In the genomic region with DNA sequence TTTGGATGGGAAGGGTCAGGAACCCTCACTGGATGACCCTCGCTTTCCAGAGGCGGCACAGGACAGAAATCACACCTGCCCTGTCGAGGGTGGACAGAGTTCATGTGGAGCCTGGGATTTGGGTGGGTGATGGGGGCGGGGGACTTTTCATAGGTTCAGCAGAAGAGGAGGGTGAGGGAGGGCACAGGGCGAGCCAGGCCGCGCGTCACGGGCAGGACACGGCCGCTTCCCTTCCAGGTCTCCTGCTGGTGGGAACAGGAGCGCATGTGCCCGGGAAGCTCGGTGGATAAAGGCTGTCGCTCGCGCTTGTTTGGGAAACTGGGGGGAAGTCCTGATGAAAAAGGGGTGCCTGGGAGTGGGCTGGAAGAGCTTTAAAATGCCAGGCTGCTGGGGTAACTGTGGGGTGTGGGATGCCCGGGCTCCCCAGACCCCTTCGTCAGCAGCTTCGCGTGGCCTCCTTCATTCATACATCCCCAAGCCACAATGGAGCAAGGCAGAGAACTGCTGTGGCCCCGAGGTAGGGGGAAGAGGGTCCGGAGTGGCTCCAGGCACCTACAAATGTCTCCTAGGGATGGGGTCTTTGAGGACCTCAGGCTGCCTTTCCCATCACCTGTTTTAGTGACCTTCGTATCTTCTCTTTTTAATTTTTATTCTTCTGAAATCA, we compare ENCODE assay signal across 18 cellular contexts.
"Had no signal": no experiment of that assay in that cellular context is flagged by ENCODE, and none has a peak within 500 bp of the region (broad histone marks: within the 10 kb centered on the region; RNA-seq: fewer than 3 reads in every experiment).

No MANE protein-coding gene starts in this region.

- H3K27me3 ChIP-seq: brain microvascular endothelial cell, gastrocnemius medialis, tibial nerve, vagina had no signal

- H3K4me3 ChIP-seq: coronary artery, gastrocnemius medialis, heart right ventricle, tibial nerve, vagina had no signal

- H3K27ac ChIP-seq: brain microvascular endothelial cell, coronary artery, gastrocnemius medialis, vagina, WERI-Rb-1 had no signal

- H3K27me3 Mint-ChIP-seq: activated naive CD8-positive, alpha-beta T cell treated with anti-CD3 and anti-CD28 coated beads, Interleukin-2, amount 10 ng/mL, durations not matched to agents 7 days and 5 days had no signal

- H3K36me3 Mint-ChIP-seq: activated naive CD8-positive, alpha-beta T cell treated with anti-CD3 and anti-CD28 coated beads, Interleukin-2, amount 10 ng/mL, durations not matched to agents 7 days and 5 days; memory B cell had no signal

- ATAC-seq: gastrocnemius medialis; heart right ventricle; left ventricle myocardium superior; stimulated activated naive CD8-positive, alpha-beta T cell treated with anti-CD3 and anti-CD28 coated beads, Interleukin-15, Interleukin-2, amounts not matched to agents 100 U/mL and 50 U/mL, for 24 hours had no signal

- H3K9me3 Mint-ChIP-seq: activated naive CD8-positive, alpha-beta T cell treated with anti-CD3 and anti-CD28 coated beads, Interleukin-2, amount 10 ng/mL, durations not matched to agents 7 days and 5 days; memory B cell had no signal

- DNase-seq: activated CD4-positive, alpha-beta T cell treated with anti-CD3 and anti-CD28 coated beads, Interleukin-2, amount 50 U/mL, for 4 hours; activated naive CD4-positive, alpha-beta T cell; activated naive CD8-positive, alpha-beta T cell treated with anti-CD3 and anti-CD28 coated beads, Interleukin-2, amount 10 ng/mL, durations not matched to agents 7 days and 5 days; brain microvascular endothelial cell; central memory CD4-positive, alpha-beta T cell; gastrocnemius medialis; heart right ventricle; kidney glomerular epithelial cell; left ventricle myocardium superior; stimulated activated CD4-positive, alpha-beta T cell treated with anti-CD3 and anti-CD28 coated beads, Interleukin-2, amount 100 ng/mL, for 24 hours; stimulated activated naive CD8-positive, alpha-beta T cell treated with anti-CD3 and anti-CD28 coated beads, Interleukin-15, Interleukin-2, amounts not matched to agents 100 U/mL and 50 U/mL, for 24 hours; SW 1271; T-helper 2 cell; WERI-Rb-1 had no signal

- H3K4me3 Mint-ChIP-seq: activated naive CD8-positive, alpha-beta T cell treated with anti-CD3 and anti-CD28 coated beads, Interleukin-2, amount 10 ng/mL, durations not matched to agents 7 days and 5 days; memory B cell had no signal

- H3K27ac Mint-ChIP-seq: activated naive CD8-positive, alpha-beta T cell treated with anti-CD3 and anti-CD28 coated beads, Interleukin-2, amount 10 ng/mL, durations not matched to agents 7 days and 5 days; memory B cell had no signal

- H3K9me3 ChIP-seq: gastrocnemius medialis, heart right ventricle, tibial nerve, vagina had no signal

- H3K36me3 ChIP-seq: brain microvascular endothelial cell, gastrocnemius medialis, heart right ventricle, tibial nerve, vagina, WERI-Rb-1 had no signal

- H3K4me1 Mint-ChIP-seq: activated naive CD8-positive, alpha-beta T cell treated with anti-CD3 and anti-CD28 coated beads, Interleukin-2, amount 10 ng/mL, durations not matched to agents 7 days and 5 days; memory B cell had no signal

- H3K4me1 ChIP-seq: gastrocnemius medialis, vagina had no signal
